ENCODE assay signal across 20 cellular contexts in the genomic region with DNA sequence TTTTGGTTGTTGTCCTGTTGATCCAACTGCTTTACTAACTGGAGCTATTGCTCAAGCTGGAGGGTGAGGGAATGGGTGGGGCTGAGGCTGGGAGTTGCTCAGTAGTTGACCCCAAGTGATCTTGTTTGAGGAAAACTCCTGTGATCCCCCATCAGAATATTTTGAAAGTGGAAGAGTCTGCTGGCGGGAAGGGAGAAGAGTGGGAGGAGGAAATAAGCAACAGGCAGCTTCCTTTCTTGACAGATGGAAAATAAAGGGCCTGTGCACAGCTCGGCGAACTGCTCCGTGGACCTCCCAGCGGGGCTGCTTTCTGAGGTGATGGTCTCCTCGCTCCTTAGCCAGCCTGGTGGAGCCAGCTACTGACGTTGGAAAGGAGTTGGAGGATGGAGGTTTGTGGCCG.
DNase-seq lines count a peak whose midpoint lies in the region; FAIRE-seq and TF ChIP-seq lines count a peak whose summit lies in the region.
"Had no signal": no experiment of that assay in that cellular context is flagged by ENCODE, and none has a peak within 500 bp of the region (broad histone marks: within the 10 kb centered on the region; RNA-seq: fewer than 3 reads in every experiment).

No MANE protein-coding gene starts in this region.

- no peak overlapping the region for H3K9ac ChIP-seq in kidney (ENCODE audit: low read length in 2 of 2)

- H3K27ac ChIP-seq in right atrium auricular region (peak overlapping the region; percentile 67 to 77), sigmoid colon (peak overlapping the region in 3 of 4 donors; percentile 22 to 39 (median 28)), kidney (ENCODE audit: low read depth in 2 of 2, low read length in 2 of 2) (no peak overlapping the region)
- H3K27ac ChIP-seq: epithelial cell of prostate, tibial artery had no signal

- FAIRE-seq in kidney (lab: Jason Lieb, UNC), result no peak

- no peak for TF ChIP-seq EP300 in sigmoid colon (IDR thresholded peaks at IDR 0.05)

- peak; percentile 22 for DNase-seq in AG10803 (ENCODE audit: low read depth)
- peak; percentile 22 for DNase-seq in choroid plexus epithelial cell (ENCODE audit: low read depth)
- DNase-seq in right atrium auricular region (ENCODE audit: low spot score), result peak; percentile 75
- peak; percentile 77 for DNase-seq in sigmoid colon
- no peak for DNase-seq in kidney glomerular epithelial cell (lab: John Stamatoyannopoulos, UW)
- no peak for DNase-seq in HCEC 1CT
- no peak for DNase-seq in kidney
- no peak for DNase-seq in stimulated activated naive CD4-positive, alpha-beta T cell treated with Interleukin-2 at 50 U/mL for 16 hours (lab: John Stamatoyannopoulos, UW)
- DNase-seq: activated CD8-positive, alpha-beta memory T cell treated with anti-CD3 and anti-CD28 coated beads for 24 hours; amniotic stem cell; CD8-positive, alpha-beta memory T cell; EL; hypothalamus; naive B cell; NCI-H1092; NCI-H69; stimulated activated CD4-positive, alpha-beta T cell treated with anti-CD3 and anti-CD28 coated beads, Interleukin-1b, Interleukin-23, amount 100 ng/mL, for 48 hours; tibial artery had no signal

- H3K4me1 ChIP-seq in right atrium auricular region (peaks cover 0 to 25% of the 10 kb centered on the region in 2 donors), sigmoid colon (peaks cover 0 to 12% (median 7%) of the 10 kb centered on the region in 4 donors), kidney (ENCODE audit: control insufficient read depth in 1 of 2, insufficient read depth in 1 of 2, low read depth in 1 of 2, low read length in 2 of 2) (peaks cover 0 to 5% of the 10 kb centered on the region in 2 donors)
- H3K4me1 ChIP-seq: HAP-1 had no signal

- H3K4me3 ChIP-seq in AG10803 (ENCODE audit: low read length) (no peak overlapping the region), choroid plexus epithelial cell (ENCODE audit: low read depth, low read length) (no peak overlapping the region), right atrium auricular region (peak overlapping the region; percentile 17 to 26), sigmoid colon (no peak overlapping the region), kidney (ENCODE audit: low read length in 2 of 2) (no peak overlapping the region)
- H3K4me3 ChIP-seq: HAP-1, tibial artery had no signal

- 75 to 83% methylated on average over 8 of the region's 8 CpGs for WGBS in sigmoid colon, 2 donors

- H3K36me3 ChIP-seq in right atrium auricular region (no peaks in the 10 kb centered on the region), sigmoid colon (no peaks in the 10 kb centered on the region), kidney (ENCODE audit: control insufficient read depth in 1 of 2, insufficient read depth in 2 of 2, low read length in 2 of 2) (no peaks in the 10 kb centered on the region)
- H3K36me3 ChIP-seq: HAP-1, tibial artery had no signal

- no peaks in the 10 kb centered on the region for H3K9me3 ChIP-seq in right atrium auricular region
- H3K9me3 ChIP-seq in sigmoid colon, result no peaks in the 10 kb centered on the region
- H3K9me3 ChIP-seq in kidney (ENCODE audit: control insufficient read depth in 1 of 2, low read length in 2 of 2), result no peaks in the 10 kb centered on the region
- H3K9me3 ChIP-seq: HAP-1, tibial artery had no signal

- H3K27me3 ChIP-seq in right atrium auricular region (no peaks in the 10 kb centered on the region), sigmoid colon (no peaks in the 10 kb centered on the region)
- H3K27me3 ChIP-seq: tibial artery had no signal

- intact Hi-C loops in sigmoid colon (cut with DNase I), result loop anchor here (5.0 kb wide), 2 partner anchors 198 to 823 kb away; a partner anchor contains a TSS
- intact Hi-C loops in kidney (cut with DNase I), result no loop called here

- no peak for TF ChIP-seq CTCF in AG10803 (conservative IDR thresholded peaks at IDR 0.05; ENCODE audit: low read length)
- TF ChIP-seq CTCF in choroid plexus epithelial cell (conservative IDR thresholded peaks at IDR 0.05; ENCODE audit: low read depth, low read length), result no peak
- TF ChIP-seq CTCF in right atrium auricular region (IDR thresholded peaks at IDR 0.05), result no peak
- no peak for TF ChIP-seq CTCF in sigmoid colon (IDR thresholded peaks at IDR 0.05)
- TF ChIP-seq CTCF in kidney (IDR thresholded peaks at IDR 0.05; ENCODE audit: borderline replicate concordance, extremely low read depth, insufficient read depth), result no peak

- no peak for TF ChIP-seq POLR2A in sigmoid colon (IDR thresholded peaks at IDR 0.05)

Comparison
In these comparisons a context has a peak if more than half of its experiments do, and no peak if none do; other contexts are left out.
1. DNase-seq: peak in AG10803 (single experiment), choroid plexus epithelial cell (single experiment), right atrium auricular region (single experiment) and sigmoid colon (single experiment); none in kidney glomerular epithelial cell (single experiment), HCEC 1CT (single experiment), kidney (single experiment) and stimulated activated naive CD4-positive, alpha-beta T cell treated with Interleukin-2 at 50 U/mL for 16 hours (single experiment).
2. H3K4me3 ChIP-seq: peak in right atrium auricular region (2 of 2); none in AG10803 (single experiment), choroid plexus epithelial cell (single experiment), sigmoid colon (0 of 4) and kidney (0 of 2).
3. H3K27ac ChIP-seq: peak in right atrium auricular region (2 of 2) and sigmoid colon (3 of 4); none in kidney (0 of 2).